9 cellular contexts compared by ENCODE assay signal in genomic region chr9:18473551-18474279, GRCh38. TPM values are rescaled to one million over a fixed set of nuclear protein-coding genes. Genes with fewer than 3 reads are reported as not detected.
DNase-seq lines count a peak whose midpoint lies in the region; ATAC-seq lines count a peak whose summit lies in the region.
"Had no signal": no experiment of that assay in that cellular context is flagged by ENCODE, and none has a peak within 500 bp of the region (broad histone marks: within the 10 kb centered on the region; RNA-seq: fewer than 3 reads in every experiment).

ADAMTSL1 (plus strand) TSS chr9:18474153; CDS start chr9:18474233, 80 bp downstream.

- no peaks in the 10 kb centered on the region for H3K36me3 ChIP-seq in ACC112 (ENCODE audit: insufficient read depth, low read length)
- H3K36me3 ChIP-seq in mucosa of rectum (ENCODE audit: control insufficient read depth in 2 of 2, insufficient read depth in 2 of 2, low read length in 2 of 2): no peaks in the 10 kb centered on the region

- H3K4me3 ChIP-seq in ACC112 (ENCODE audit: low read depth, low read length) (peak within 1 kb of the TSS; percentile 85), mucosa of rectum (ENCODE audit: low read length in 2 of 2) (peak within 1 kb of the TSS; percentile 44 to 56)

- H3K27ac ChIP-seq in ACC112 (ENCODE audit: low read depth, low read length) (peak within 1 kb of the TSS; percentile 54), mucosa of rectum (ENCODE audit: low read depth in 2 of 2, low read length in 2 of 2) (no peak within 1 kb of the TSS)

- H3K79me2 ChIP-seq in ACC112 (ENCODE audit: control insufficient read depth, insufficient read depth, low read length, unreplicated experiment): peaks cover 46% of the 10 kb centered on the region

- H3K9me3 ChIP-seq in mucosa of rectum (ENCODE audit: control insufficient read depth in 2 of 2, low read length in 2 of 2): peaks cover 0 to 3% of the 10 kb centered on the region in 2 donors

- DNase-seq in NCI-H2171 treated with DMSO at 0.1 percent for 48 hours (lab: John Stamatoyannopoulos, UW): peak; percentile 92
- no peak for DNase-seq in NCI-H1930 (lab: John Stamatoyannopoulos, UW)
- DNase-seq: DND-41 had no signal

- H2AFZ ChIP-seq in ACC112 (ENCODE audit: low read length, unreplicated experiment): peak within 1 kb of the TSS; percentile 78

- H3K27me3 ChIP-seq in ACC112 (ENCODE audit: insufficient read depth, low read length) (no peaks in the 10 kb centered on the region), mucosa of rectum (ENCODE audit: control insufficient read depth in 2 of 2, insufficient read depth in 2 of 2, low read length in 2 of 2) (no peaks in the 10 kb centered on the region)

- H3K4me1 ChIP-seq in ACC112 (ENCODE audit: control insufficient read depth, insufficient read depth, low read length, unreplicated experiment): peaks cover 41% of the 10 kb centered on the region
- H3K4me1 ChIP-seq in mucosa of rectum (ENCODE audit: control insufficient read depth in 2 of 2, insufficient read depth in 2 of 2, low read length in 2 of 2): peaks cover 0 to 9% of the 10 kb centered on the region in 2 donors

- H3K9ac ChIP-seq in mucosa of rectum (ENCODE audit: low read depth in 1 of 2, low read length in 2 of 2): no peak within 1 kb of the TSS

- ATAC-seq in esophagus mucosa (peak; percentile 33), HG03469 (IDR thresholded peaks at IDR 0.05; ENCODE audit: unreplicated experiment) (no peak), GM18907 (IDR thresholded peaks at IDR 0.05; ENCODE audit: unreplicated experiment) (no peak), GM21515 (IDR thresholded peaks at IDR 0.05; ENCODE audit: unreplicated experiment) (no peak)

RNA-seq across cellular contexts. Expression of gene ADAMTSL1, which starts in this region (rescaled TPM):
- total RNA-seq in esophagus mucosa: 1.5 TPM
